In genomic region chr1:225929462-225929861, GRCh38 we compare ENCODE assay signal across 1 cellular context.
TF ChIP-seq lines count a peak whose summit lies in the region.
"Not testable (repeated sequence)": the region's sequence is repeated elsewhere in the genome, so short reads cannot be mapped to it uniquely, and the experiment has no call there.

No MANE protein-coding gene starts in this region.

TF ChIP-seq in K562, 482 proteins besides CTCF, POLR2A, EP300 and RAD21 (continues in another document):
- peak; percentile 53 for TF ChIP-seq SMARCA4 (IDR thresholded peaks at IDR 0.05)
- peak; percentile 74; the same call in 1 of the 2 replicates for TF ChIP-seq HLTF (IDR thresholded peaks at IDR 0.05)
- TF ChIP-seq, protein P1, sequence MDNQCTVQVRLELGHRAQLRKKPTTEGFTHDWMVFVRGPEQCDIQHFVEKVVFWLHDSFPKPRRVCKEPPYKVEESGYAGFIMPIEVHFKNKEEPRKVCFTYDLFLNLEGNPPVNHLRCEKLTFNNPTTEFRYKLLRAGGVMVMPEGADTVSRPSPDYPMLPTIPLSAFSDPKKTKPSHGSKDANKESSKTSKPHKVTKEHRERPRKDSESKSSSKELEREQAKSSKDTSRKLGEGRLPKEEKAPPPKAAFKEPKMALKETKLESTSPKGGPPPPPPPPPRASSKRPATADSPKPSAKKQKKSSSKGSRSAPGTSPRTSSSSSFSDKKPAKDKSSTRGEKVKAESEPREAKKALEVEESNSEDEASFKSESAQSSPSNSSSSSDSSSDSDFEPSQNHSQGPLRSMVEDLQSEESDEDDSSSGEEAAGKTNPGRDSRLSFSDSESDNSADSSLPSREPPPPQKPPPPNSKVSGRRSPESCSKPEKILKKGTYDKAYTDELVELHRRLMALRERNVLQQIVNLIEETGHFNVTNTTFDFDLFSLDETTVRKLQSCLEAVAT (IDR thresholded peaks at IDR 0.05): peak in 1 of 2 experiments; percentile 96; a peak in 2 of 4 replicates
- peak; percentile 72; the same call in 1 of the 2 replicates for TF ChIP-seq NBN (IDR thresholded peaks at IDR 0.05; ENCODE audit: low read depth)
- TF ChIP-seq PRDM10 (IDR thresholded peaks at IDR 0.05; ENCODE audit: partially characterized antibody): peak; percentile 62
- peak; percentile 40; the same call in 1 of the 2 replicates for TF ChIP-seq ZNF316 (IDR thresholded peaks at IDR 0.05)
- TF ChIP-seq MGA (IDR thresholded peaks at IDR 0.05): peak; percentile 22; the same call in 1 of the 2 replicates
- TF ChIP-seq NCOR1 (IDR thresholded peaks at IDR 0.05): 0 out of 2 replicates have a peak, but pooled peaks have one; percentile 7
- peak; percentile 62; the same call in 1 of the 2 replicates for TF ChIP-seq GATAD2A (IDR thresholded peaks at IDR 0.05)
- TF ChIP-seq ZNF512 (tag; IDR thresholded peaks at IDR 0.05): peak; percentile 64; the same call in 1 of the 2 replicates
- peak; percentile 45 for TF ChIP-seq NFRKB (IDR thresholded peaks at IDR 0.05; ENCODE audit: low read depth)
- 0 out of 2 replicates have a peak, but pooled peaks have one; percentile 38 for TF ChIP-seq IRF9 (tag; IDR thresholded peaks at IDR 0.05)
- peak; percentile 28; the same call in 1 of the 2 replicates for TF ChIP-seq SMARCE1 (IDR thresholded peaks at IDR 0.05)
- 0 out of 2 replicates have a peak, but pooled peaks have one; percentile 21 for TF ChIP-seq ZBTB40 (IDR thresholded peaks at IDR 0.05)
- TF ChIP-seq ZBTB40 (CRISPR knock-in tag; IDR thresholded peaks at IDR 0.05): not testable (repeated sequence)
- TF ChIP-seq BCOR (IDR thresholded peaks at IDR 0.05): 0 out of 2 replicates have a peak, but pooled peaks have one; percentile 8
- TF ChIP-seq FOXK2 (conservative IDR thresholded peaks at IDR 0.05 in 1 of 2, IDR thresholded peaks at IDR 0.05 in 1 of 2; ENCODE audit: low read depth in 2 of 2): peak; percentile 42 to 57; a peak in 2 of 4 replicates
- 0 out of 4 replicates have a peak, but pooled peaks of 1 of the 2 experiments have one; percentile 23 for TF ChIP-seq ARNT (IDR thresholded peaks at IDR 0.05)
